In the genomic region with DNA sequence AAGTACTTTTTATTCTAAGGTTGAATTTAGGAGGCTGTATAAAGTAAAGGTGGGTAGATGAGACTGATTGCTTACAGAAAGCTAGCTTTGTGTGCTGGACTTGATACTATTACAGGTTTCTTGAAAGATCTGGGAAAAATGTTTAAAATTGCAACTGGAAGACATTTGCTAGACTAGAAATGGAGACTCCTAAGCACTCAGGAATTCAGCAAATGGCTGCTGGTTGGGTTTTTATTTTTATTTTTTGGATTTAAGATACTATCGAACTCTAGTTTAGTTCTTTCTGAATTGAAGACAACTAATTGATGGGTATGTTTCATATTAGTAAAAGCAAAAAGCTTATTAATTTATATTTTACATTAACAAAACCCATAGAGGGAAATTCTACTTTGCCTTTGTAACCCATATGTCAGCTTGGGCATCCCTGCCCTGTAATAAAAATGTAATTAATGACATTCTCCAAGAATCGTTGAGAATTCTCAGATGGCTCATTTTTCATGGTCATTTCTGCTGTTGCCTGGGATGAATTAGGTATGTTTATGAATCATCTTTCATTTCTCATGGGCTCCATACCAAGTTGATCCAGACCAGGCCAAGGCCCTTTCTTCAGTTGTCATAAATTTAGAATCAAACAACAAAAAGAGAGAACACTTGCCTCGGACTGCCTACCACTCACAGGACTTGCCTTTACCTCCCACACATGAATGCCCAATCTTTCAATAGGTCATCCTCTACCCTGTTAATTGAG, we compare ENCODE assay signal across 23 cellular contexts.
DNase-seq lines count a peak whose midpoint lies in the region; ATAC-seq, FAIRE-seq and TF ChIP-seq lines count a peak whose summit lies in the region.
"Had no signal": no experiment of that assay in that cellular context is flagged by ENCODE, and none has a peak within 500 bp of the region (broad histone marks: within the 10 kb centered on the region; RNA-seq: fewer than 3 reads in every experiment).

No MANE protein-coding gene starts in this region.

- FAIRE-seq in astrocyte (lab: Jason Lieb, UNC): no peak
- FAIRE-seq: colon, GM12878, islet of Langerhans had no signal

- in situ Hi-C loops in GM23248 (cut with MboI): no loop called here

- no peaks in the 10 kb centered on the region for H3K36me3 Mint-ChIP-seq in astrocyte (ENCODE audit: low read depth, unreplicated experiment)
- peaks cover 0 to 7% (median 5%) of the 10 kb centered on the region in 3 donors for H3K36me3 Mint-ChIP-seq in CD8-positive, alpha-beta memory T cell
- H3K36me3 Mint-ChIP-seq: activated CD8-positive, alpha-beta memory T cell treated with anti-CD3 and anti-CD28 coated beads, Interleukin-2, amount 10 ng/mL, durations not matched to agents 7 days and 5 days had no signal

- CTCF ChIA-PET in CD8-positive, alpha-beta memory T cell (lab: Charles Lee): no interaction called here

- H3K27me3 ChIP-seq in GM23248 (replicated peaks; ENCODE audit: insufficient read depth): no peaks in the 10 kb centered on the region
- H3K27me3 ChIP-seq in astrocyte (ENCODE audit: insufficient read depth, low read length): no peaks in the 10 kb centered on the region
- no peaks in the 10 kb centered on the region for H3K27me3 ChIP-seq in uterus
- H3K27me3 ChIP-seq in CD8-positive, alpha-beta memory T cell (ENCODE audit: insufficient read depth, low read length, poor library complexity, severe bottlenecking): no peaks in the 10 kb centered on the region
- H3K27me3 ChIP-seq: hepatocyte had no signal

- no peaks in the 10 kb centered on the region for H3K9me3 Mint-ChIP-seq in astrocyte (ENCODE audit: unreplicated experiment)
- H3K9me3 Mint-ChIP-seq in CD8-positive, alpha-beta memory T cell: no peaks in the 10 kb centered on the region
- H3K9me3 Mint-ChIP-seq: activated T-helper 1 cell treated with anti-CD3 and anti-CD28 coated beads, Interleukin-12 subunit alpha, Interleukin-12 subunit beta, Interleukin-2, Interleukin-4 antibody, amounts not matched to agents 30 ng/mL and 10 ng/mL and 1 ng/mL, durations not matched to agents 14 hours and 24 hours and 36 hours; type B pancreatic cell had no signal

- no peaks in the 10 kb centered on the region for H3K9me3 ChIP-seq in GM23248 (ENCODE audit: low read depth)
- H3K9me3 ChIP-seq in astrocyte (ENCODE audit: insufficient read depth, low read depth, low read length): no peaks in the 10 kb centered on the region
- no peaks in the 10 kb centered on the region for H3K9me3 ChIP-seq in uterus
- no peaks in the 10 kb centered on the region for H3K9me3 ChIP-seq in CD8-positive, alpha-beta memory T cell (ENCODE audit: low read length)

- intact Hi-C loops in uterus (cut with DNase I; ENCODE audit: low total_unique reads): no loop called here

- H3K9me2 ChIP-seq in GM23248 (ENCODE audit: insufficient read depth): no peaks in the 10 kb centered on the region

- H3K27ac ChIP-seq in GM23248 (peak overlapping the region; percentile 34), astrocyte (ENCODE audit: low read depth, low read length) (peak overlapping the region; percentile 0), uterus (peak overlapping the region; percentile 18 to 61)
- H3K27ac ChIP-seq in CD8-positive, alpha-beta memory T cell (ENCODE audit: low read depth, low read length): no peak overlapping the region
- H3K27ac ChIP-seq: C4-2B, hepatocyte had no signal

- TF ChIP-seq POLR2A in uterus (IDR thresholded peaks at IDR 0.05): no peak

- H3K4me2 ChIP-seq in GM23248 (ENCODE audit: unreplicated experiment): peak overlapping the region; percentile 16
- H3K4me2 ChIP-seq in astrocyte (ENCODE audit: low read length): no peak overlapping the region
- H3K4me2 ChIP-seq: hepatocyte had no signal

- ATAC-seq in GM21367 (IDR thresholded peaks at IDR 0.05; ENCODE audit: unreplicated experiment): no peak
- ATAC-seq: activated CD8-positive, alpha-beta memory T cell treated with anti-CD3 and anti-CD28 coated beads, Interleukin-2, amount 10 ng/mL, durations not matched to agents 7 days and 5 days; GM12878; stimulated activated naive CD8-positive, alpha-beta T cell treated with anti-CD3 and anti-CD28 coated beads, Interleukin-15, Interleukin-2, amounts not matched to agents 100 U/mL and 50 U/mL, for 24 hours had no signal

- 5 to 7% methylated on average over 3 of the region's 3 CpGs for WGBS in GM23248 (ENCODE audit: low coverage in 1 of 2, low lambda C conversion rate in 2 of 2, missing lambda C conversion rate in 2 of 2), 2 experiments

- H3K27ac Mint-ChIP-seq in astrocyte (ENCODE audit: unreplicated experiment): no peak overlapping the region
- peak overlapping the region in 1 of 8 donors; percentile 48 for H3K27ac Mint-ChIP-seq in CD8-positive, alpha-beta memory T cell
- H3K27ac Mint-ChIP-seq: activated CD8-positive, alpha-beta memory T cell treated with anti-CD3 and anti-CD28 coated beads, Interleukin-2, amount 10 ng/mL, durations not matched to agents 7 days and 5 days; activated naive CD8-positive, alpha-beta T cell; activated T-helper 1 cell treated with anti-CD3 and anti-CD28 coated beads, Interleukin-12 subunit alpha, Interleukin-12 subunit beta, Interleukin-2, Interleukin-4 antibody, amounts not matched to agents 30 ng/mL and 10 ng/mL and 1 ng/mL, durations not matched to agents 14 hours and 24 hours and 36 hours; type B pancreatic cell had no signal

- POLR2A ChIA-PET in CD8-positive, alpha-beta memory T cell (lab: Charles Lee): no interaction called here

- peaks cover 24% of the 10 kb centered on the region for H3K4me1 ChIP-seq in GM23248 (ENCODE audit: insufficient read depth)
- H3K4me1 ChIP-seq in astrocyte (ENCODE audit: insufficient read depth, low read length): peaks cover 15% of the 10 kb centered on the region
- H3K4me1 ChIP-seq in uterus: no peaks in the 10 kb centered on the region
- no peaks in the 10 kb centered on the region for H3K4me1 ChIP-seq in CD8-positive, alpha-beta memory T cell (ENCODE audit: insufficient read depth, low read length)

- H3K79me2 ChIP-seq in GM23248 (ENCODE audit: insufficient read depth) (no peaks in the 10 kb centered on the region), astrocyte (ENCODE audit: insufficient read depth, low read length) (no peaks in the 10 kb centered on the region)
- H3K79me2 ChIP-seq: hepatocyte had no signal

- TF ChIP-seq CTCF in astrocyte (IDR thresholded peaks at IDR 0.05; ENCODE audit: insufficient read depth, low read depth, low read length) (no peak), uterus (IDR thresholded peaks at IDR 0.05) (no peak)

- H3K27me3 Mint-ChIP-seq in astrocyte (ENCODE audit: low read depth, unreplicated experiment): no peaks in the 10 kb centered on the region
- H3K27me3 Mint-ChIP-seq in CD8-positive, alpha-beta memory T cell: no peaks in the 10 kb centered on the region
- H3K27me3 Mint-ChIP-seq: activated CD8-positive, alpha-beta memory T cell treated with anti-CD3 and anti-CD28 coated beads, Interleukin-2, amount 10 ng/mL, durations not matched to agents 7 days and 5 days; activated naive CD8-positive, alpha-beta T cell; type B pancreatic cell had no signal

- H2AFZ ChIP-seq in GM23248: 0 out of 2 replicates have a peak overlapping the region, but pooled peaks have one; percentile 23
- H2AFZ ChIP-seq in astrocyte (ENCODE audit: low read depth, low read length): no peak overlapping the region
- H2AFZ ChIP-seq: hepatocyte had no signal

- peaks cover 14% of the 10 kb centered on the region for H3K4me1 Mint-ChIP-seq in astrocyte (ENCODE audit: low read depth, unreplicated experiment)
- H3K4me1 Mint-ChIP-seq in CD8-positive, alpha-beta memory T cell: no peaks in the 10 kb centered on the region
- H3K4me1 Mint-ChIP-seq: activated CD8-positive, alpha-beta memory T cell treated with anti-CD3 and anti-CD28 coated beads, Interleukin-2, amount 10 ng/mL, durations not matched to agents 7 days and 5 days had no signal

- peaks cover 14% of the 10 kb centered on the region for H3F3A ChIP-seq in GM23248 (ENCODE audit: insufficient read depth)

- H3K4me3 ChIP-seq in GM23248 (no peak overlapping the region), astrocyte (ENCODE audit: insufficient read depth, low read depth, low read length) (no peak overlapping the region), uterus (no peak overlapping the region)
- no peak overlapping the region for H3K4me3 ChIP-seq in CD8-positive, alpha-beta memory T cell (ENCODE audit: low read length)
- H3K4me3 ChIP-seq: GM12878, hepatocyte, skin epidermis had no signal

- H4K20me1 ChIP-seq in GM23248 (ENCODE audit: insufficient read depth) (no peaks in the 10 kb centered on the region), astrocyte (ENCODE audit: insufficient read depth, low read length) (no peaks in the 10 kb centered on the region)

- H3K36me3 ChIP-seq in GM23248 (ENCODE audit: low read depth) (no peaks in the 10 kb centered on the region), astrocyte (ENCODE audit: insufficient read depth, low read length) (no peaks in the 10 kb centered on the region), uterus (no peaks in the 10 kb centered on the region)
- no peaks in the 10 kb centered on the region for H3K36me3 ChIP-seq in CD8-positive, alpha-beta memory T cell (ENCODE audit: insufficient read depth, low read length)

- H3K9ac ChIP-seq in GM23248 (no peak overlapping the region), astrocyte (ENCODE audit: low read length) (no peak overlapping the region)

- DNase-seq in GM23248: peak; percentile 53
- peak; percentile 52 for DNase-seq in astrocyte (ENCODE audit: low read depth)
- peak; percentile 26 for DNase-seq in hepatic stellate cell (ENCODE audit: low spot score)
- no peak for DNase-seq in uterus
- DNase-seq in CD8-positive, alpha-beta memory T cell: no peak
- DNase-seq in midbrain (lab: John Stamatoyannopoulos, UW): no peak
- DNase-seq: activated CD4-positive, alpha-beta T cell treated with anti-CD3 and anti-CD28 coated beads for 48 hours; activated CD8-positive, alpha-beta memory T cell treated with anti-CD3 and anti-CD28 coated beads, Interleukin-2, amount 10 ng/mL, durations not matched to agents 7 days and 5 days; NCI-H1105 treated with DMSO at 0.1 percent for 48 hours; NCI-H2107; NCI-H526; stimulated activated CD4-positive, alpha-beta T cell treated with anti-CD3 and anti-CD28 coated beads, Interleukin-2, amount 100 ng/mL, for 48 hours; stimulated activated naive CD8-positive, alpha-beta T cell treated with anti-CD3 and anti-CD28 coated beads, Interleukin-15, Interleukin-2, amounts not matched to agents 100 U/mL and 50 U/mL, for 24 hours had no signal

- H3K4me3 Mint-ChIP-seq in astrocyte (ENCODE audit: unreplicated experiment): no peak overlapping the region
- no peak overlapping the region for H3K4me3 Mint-ChIP-seq in CD8-positive, alpha-beta memory T cell
- H3K4me3 Mint-ChIP-seq: activated CD8-positive, alpha-beta memory T cell treated with anti-CD3 and anti-CD28 coated beads, Interleukin-2, amount 10 ng/mL, durations not matched to agents 7 days and 5 days; activated naive CD8-positive, alpha-beta T cell; activated T-helper 1 cell treated with anti-CD3 and anti-CD28 coated beads, Interleukin-12 subunit alpha, Interleukin-12 subunit beta, Interleukin-2, Interleukin-4 antibody, amounts not matched to agents 30 ng/mL and 10 ng/mL and 1 ng/mL, durations not matched to agents 14 hours and 24 hours and 36 hours; type B pancreatic cell had no signal

Comparison
In these comparisons a context has a peak if more than half of its experiments do, and no peak if none do; other contexts are left out.
1. DNase-seq: peak in GM23248 (single experiment), astrocyte (single experiment) and hepatic stellate cell (single experiment); none in uterus (0 of 2), CD8-positive, alpha-beta memory T cell (0 of 5) and midbrain (single experiment).